In the genomic region with DNA sequence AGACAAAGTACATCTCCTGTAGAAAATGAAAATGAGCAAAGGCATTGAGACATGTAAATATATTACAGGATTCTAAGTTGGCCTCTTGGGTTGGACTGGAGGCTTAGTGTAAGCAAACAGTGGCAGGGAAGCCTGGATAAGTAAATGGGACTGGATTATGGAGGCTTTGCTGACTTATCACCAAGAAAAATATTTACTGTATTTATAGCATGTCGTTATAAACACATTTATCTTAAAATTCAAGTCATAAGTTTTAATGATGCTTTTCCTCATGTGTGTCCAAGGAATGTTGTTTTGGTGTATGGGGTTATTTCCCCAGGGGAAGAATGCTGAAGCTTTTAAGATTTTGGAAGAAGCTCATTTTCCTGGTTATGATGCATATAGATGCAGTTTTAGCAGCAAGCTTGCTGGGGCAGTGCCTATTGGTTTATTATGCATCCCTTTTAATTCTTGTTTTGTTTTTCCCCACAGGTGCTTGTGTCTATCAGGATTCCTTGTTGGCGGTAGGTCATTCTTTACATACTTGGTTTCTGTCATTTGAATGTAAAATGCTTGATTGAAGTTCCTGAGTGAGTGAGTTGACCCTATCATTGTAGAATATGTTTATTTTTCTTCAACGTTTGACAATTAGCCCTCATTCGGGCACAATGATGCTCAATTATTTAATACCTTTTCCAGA, we compare ENCODE assay signal across 19 cellular contexts.
"Had no signal": no experiment of that assay in that cellular context is flagged by ENCODE, and none has a peak within 500 bp of the region (broad histone marks: within the 10 kb centered on the region; RNA-seq: fewer than 3 reads in every experiment).

No MANE protein-coding gene starts in this region.

- ATAC-seq: foreskin keratinocyte; left lung; mucosa of descending colon; naive thymus-derived CD8-positive, alpha-beta T cell; sciatic nerve; stimulated activated naive CD8-positive, alpha-beta T cell treated with anti-CD3 and anti-CD28 coated beads, Interleukin-15, Interleukin-2, amounts not matched to agents 100 U/mL and 50 U/mL, for 24 hours had no signal

- H3K9me3 ChIP-seq: esophagus squamous epithelium, left lung, mucosa of descending colon, suprapubic skin, upper lobe of left lung had no signal

- H3K4me1 ChIP-seq: left lung, suprapubic skin, upper lobe of left lung had no signal

- DNase-seq: activated CD4-positive, alpha-beta memory T cell treated with anti-CD3 and anti-CD28 coated beads, Interleukin-2, amount 10 ng/mL, durations not matched to agents 7 days and 5 days; activated gamma-delta T cell; activated naive CD8-positive, alpha-beta T cell treated with anti-CD3 and anti-CD28 coated beads, Interleukin-2, amount 10 ng/mL, durations not matched to agents 7 days and 5 days; activated T-cell treated with anti-CD3 and anti-CD28 coated beads, Interleukin-2, amount 50 U/mL, for 48 hours; anterior cingulate cortex; cerebellar nuclear complex; esophagus squamous epithelium; foreskin keratinocyte; islet precursor cell; left lung; mucosa of descending colon; naive thymus-derived CD8-positive, alpha-beta T cell; nucleus accumbens; stimulated activated CD4-positive, alpha-beta T cell treated with anti-CD3 and anti-CD28 coated beads, Interleukin-2, amount 100 ng/mL, for 48 hours; stimulated activated CD8-positive, alpha-beta memory T cell treated with anti-CD3 and anti-CD28 coated beads, Interleukin-4, amount 100 ng/mL, for 48 hours; stimulated activated naive CD8-positive, alpha-beta T cell treated with anti-CD3 and anti-CD28 coated beads, Interleukin-15, Interleukin-2, amounts not matched to agents 100 U/mL and 50 U/mL, for 24 hours; upper lobe of left lung had no signal

- H3K4me3 ChIP-seq: esophagus squamous epithelium, left lung, mucosa of descending colon, suprapubic skin, upper lobe of left lung had no signal

- H3K27me3 ChIP-seq: esophagus squamous epithelium, foreskin keratinocyte, suprapubic skin, upper lobe of left lung had no signal

- H3K27ac ChIP-seq: esophagus squamous epithelium, foreskin keratinocyte, left lung, suprapubic skin, upper lobe of left lung had no signal

- H3K36me3 ChIP-seq: esophagus squamous epithelium, left lung, suprapubic skin, upper lobe of left lung had no signal
